ENCODE assay signal across 1 cellular context in the genomic region with DNA sequence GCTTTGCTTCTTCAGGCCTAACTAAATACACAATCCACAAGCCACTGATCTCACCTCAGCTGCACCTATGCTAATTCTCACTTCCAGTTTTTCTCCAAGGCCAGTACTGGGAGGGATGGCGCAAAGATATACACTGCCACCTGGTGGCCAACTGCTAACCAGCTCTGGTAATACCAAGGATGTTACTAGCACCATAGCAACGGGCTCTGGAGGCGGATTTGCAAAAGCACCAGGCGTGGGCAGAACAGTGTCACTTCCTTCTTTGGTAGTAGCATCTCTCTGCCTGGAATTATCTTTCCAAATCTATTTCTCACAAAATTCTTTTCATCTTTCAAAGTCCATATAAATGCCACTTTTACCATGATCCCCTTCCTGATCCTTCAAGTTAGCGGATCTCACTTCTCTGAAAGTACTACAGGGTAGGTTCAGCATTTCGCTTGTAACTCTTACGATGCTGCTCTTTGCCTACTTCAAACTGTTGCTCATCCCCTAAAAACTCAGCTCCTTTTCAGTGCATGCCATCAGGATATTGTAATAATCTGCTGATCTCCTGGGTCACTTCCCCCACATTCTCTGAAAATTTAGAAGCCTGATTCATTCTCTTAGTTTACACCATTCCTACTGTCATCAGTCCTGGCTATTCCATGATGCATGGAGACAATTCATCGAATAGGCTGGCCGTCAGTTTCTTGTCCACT.
A peak's percentile ranks its signal among the peaks of the same experiment; 100 is the strongest.
TF ChIP-seq lines count a peak whose summit lies in the region.

No MANE protein-coding gene starts in this region.

TF ChIP-seq in HEK293, 187 proteins besides CTCF, POLR2A, EP300 and RAD21 (continued from another document):
- peak; percentile 92 for TF ChIP-seq ZNF654 (tag by site-specific recombination; IDR thresholded peaks at IDR 0.05; ENCODE audit: low read depth)
